In genomic region chr6:65780691-65781090, GRCh38 we compare ENCODE assay signal across 34 cellular contexts.
"Had no signal": no experiment of that assay in that cellular context is flagged by ENCODE, and none has a peak within 500 bp of the region (broad histone marks: within the 10 kb centered on the region; RNA-seq: fewer than 3 reads in every experiment).

No MANE protein-coding gene starts in this region.

- H3K9me3 ChIP-seq: adrenal gland, ascending aorta, body of pancreas, breast epithelium had no signal

- H3K27ac ChIP-seq: adrenal gland, ascending aorta, body of pancreas, brain microvascular endothelial cell, breast epithelium, cardiac muscle cell had no signal

- H3K4me1 ChIP-seq: adrenal gland, ascending aorta, body of pancreas, breast epithelium had no signal

- H3K27me3 ChIP-seq: adrenal gland, ascending aorta, body of pancreas, brain microvascular endothelial cell, breast epithelium, cardiac muscle cell had no signal

- FAIRE-seq: astrocyte, bronchial epithelial cell had no signal

- ATAC-seq: activated naive CD4-positive, alpha-beta T cell treated with anti-CD3 and anti-CD28 coated beads, Interleukin-2, amount 50 U/mL, for 72 hours; activated naive CD8-positive, alpha-beta T cell treated with anti-CD3 and anti-CD28 coated beads, Interleukin-2, amount 50 U/mL, for 24 hours; activated T-cell treated with anti-CD3 and anti-CD28 coated beads, Interleukin-2, amount 50 U/mL, for 4 hours; activated T-cell treated with anti-CD3 and anti-CD28 coated beads, Interleukin-2, amount 50 U/mL, for 72 hours; activated T-helper 17 cell treated with anti-CD3 and anti-CD28 coated beads, Interleukin-2, amount 50 U/mL, for 72 hours; body of pancreas had no signal

- H3K36me3 ChIP-seq: adrenal gland, ascending aorta, brain microvascular endothelial cell, breast epithelium, cardiac muscle cell had no signal

- DNase-seq: activated effector memory CD4-positive, alpha-beta T cell treated with anti-CD3 and anti-CD28 coated beads, Interleukin-2, amount 50 U/mL, for 16 hours; activated effector memory CD4-positive, alpha-beta T cell treated with Interleukin-2 at 50 U/mL for 16 hours; activated gamma-delta T cell; activated gamma-delta T cell treated with Interleukin-2 at 50 U/mL for 16 hours; activated naive CD4-positive, alpha-beta T cell; activated naive CD4-positive, alpha-beta T cell treated with anti-CD3 and anti-CD28 coated beads for 36 hours; activated naive CD4-positive, alpha-beta T cell treated with anti-CD3 and anti-CD28 coated beads, Interleukin-2, amount 10 ng/mL, durations not matched to agents 7 days and 5 days; activated naive CD4-positive, alpha-beta T cell treated with anti-CD3 and anti-CD28 coated beads, Interleukin-2, amount 50 U/mL, for 16 hours; activated naive CD4-positive, alpha-beta T cell treated with Interleukin-2 at 50 U/mL for 16 hours; activated naive CD8-positive, alpha-beta T cell treated with anti-CD3 and anti-CD28 coated beads for 36 hours; activated naive CD8-positive, alpha-beta T cell treated with anti-CD3 and anti-CD28 coated beads, Interleukin-2, amount 10 ng/mL, durations not matched to agents 7 days and 5 days; activated naive CD8-positive, alpha-beta T cell treated with anti-CD3 and anti-CD28 coated beads, Interleukin-2, amount 50 U/mL, for 24 hours; activated T-cell treated with anti-CD3 and anti-CD28 coated beads, Interleukin-2, amount 50 U/mL, for 1 hour; activated T-cell treated with anti-CD3 and anti-CD28 coated beads, Interleukin-2, amount 50 U/mL, for 24 hours; activated T-cell treated with anti-CD3 and anti-CD28 coated beads, Interleukin-2, amount 50 U/mL, for 4 hours; activated T-cell treated with anti-CD3 and anti-CD28 coated beads, Interleukin-2, amount 50 U/mL, for 48 hours; activated T-cell treated with anti-CD3 and anti-CD28 coated beads, Interleukin-2, amount 50 U/mL, for 72 hours; adrenal gland; amniotic stem cell; amygdala; anterior cingulate cortex; aorta; body of pancreas; brain microvascular endothelial cell; caudate nucleus; central memory CD4-positive, alpha-beta T cell; cerebellar nuclear complex had no signal

- H3K4me3 ChIP-seq: adrenal gland, ascending aorta, body of pancreas, breast epithelium, cardiac muscle cell had no signal
